12 cellular contexts compared by ENCODE assay signal in the genomic region with DNA sequence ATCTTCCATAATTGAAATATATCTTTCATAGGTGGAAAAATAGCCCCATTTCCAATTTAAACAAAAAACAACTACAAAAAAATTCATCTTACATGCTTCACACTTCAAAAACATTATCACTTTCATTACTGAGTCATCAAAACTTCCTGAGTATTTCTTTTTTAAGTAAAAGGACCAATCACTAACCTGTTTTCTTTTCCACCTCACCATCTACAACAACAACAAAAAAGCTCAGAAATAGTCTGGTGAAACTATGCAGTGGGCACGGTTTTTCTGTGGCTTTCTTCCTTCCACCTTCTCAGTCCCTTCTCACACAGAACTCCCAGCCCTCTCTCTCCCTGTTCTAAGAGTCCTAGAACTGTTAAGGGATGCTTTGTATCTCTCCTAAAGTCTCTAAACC. TPM values are rescaled to one million over a fixed set of nuclear protein-coding genes. Genes with fewer than 3 reads are reported as not detected.
DNase-seq lines count a peak whose midpoint lies in the region; ATAC-seq, FAIRE-seq and TF ChIP-seq lines count a peak whose summit lies in the region.
"Had no signal": no experiment of that assay in that cellular context is flagged by ENCODE, and none has a peak within 500 bp of the region (broad histone marks: within the 10 kb centered on the region; RNA-seq: fewer than 3 reads in every experiment).

No MANE protein-coding gene starts in this region.

- H3K9me3 ChIP-seq in aorta (ENCODE audit: control insufficient read depth, low read length): no peaks in the 10 kb centered on the region
- H3K9me3 ChIP-seq: right atrium auricular region had no signal

- 0 to 3% methylated on average over 1 of the region's 1 CpG for whole genome bisulfite sequencing in aorta, 2 donors

- no peak for TF ChIP-seq CTCF in bronchial epithelial cell (IDR thresholded peaks at IDR 0.05; ENCODE audit: insufficient read depth, low read length, severe bottlenecking)

- no peaks in the 10 kb centered on the region for H3K4me1 ChIP-seq in aorta (ENCODE audit: control insufficient read depth in 1 of 2, insufficient read depth in 2 of 2, low read length in 2 of 2)
- H3K4me1 ChIP-seq: right atrium auricular region had no signal

- H3K27ac ChIP-seq in aorta (ENCODE audit: low read depth in 1 of 2, low read length in 2 of 2): no peak overlapping the region
- H3K27ac ChIP-seq in caudate nucleus (ENCODE audit: low read depth, low read length): no peak overlapping the region
- H3K27ac ChIP-seq: HL-60, right atrium auricular region, VCaP had no signal

- intact Hi-C loops in aorta (cut with DNase I): no loop called here

- no peaks in the 10 kb centered on the region for H3K36me3 ChIP-seq in bronchial epithelial cell (ENCODE audit: control insufficient read depth, insufficient read depth, low read length)
- H3K36me3 ChIP-seq in aorta (ENCODE audit: control insufficient read depth in 1 of 2, insufficient read depth in 2 of 2, low read length in 1 of 2): no peaks in the 10 kb centered on the region
- H3K36me3 ChIP-seq: right atrium auricular region had no signal

- no peak for FAIRE-seq in bronchial epithelial cell (lab: Jason Lieb, UNC)

- ATAC-seq in GM18508 (IDR thresholded peaks at IDR 0.05; ENCODE audit: insufficient read depth, unreplicated experiment): peak; percentile 74
- ATAC-seq in GM21381 (IDR thresholded peaks at IDR 0.05; ENCODE audit: unreplicated experiment): peak; percentile 79
- ATAC-seq in HG03280 (IDR thresholded peaks at IDR 0.05; ENCODE audit: unreplicated experiment): peak; percentile 81
- no peak for ATAC-seq in aorta (ENCODE audit: low FRiP score)

- peak; percentile 18 for DNase-seq in bronchial epithelial cell (ENCODE audit: low read depth)
- no peak for DNase-seq in aorta
- DNase-seq in caudate nucleus (lab: John Stamatoyannopoulos, UW): no peak
- DNase-seq in COLO829 (ENCODE audit: low spot score): no peak
- DNase-seq in ecto neural progenitor cell (ENCODE audit: low spot score): no peak
- DNase-seq: NCI-H510A treated with DMSO at 0.1 percent for 48 hours had no signal

- no peak overlapping the region for H3K4me3 ChIP-seq in bronchial epithelial cell (ENCODE audit: low read depth, low read length)
- H3K4me3 ChIP-seq in aorta (ENCODE audit: low read length in 2 of 2): no peak overlapping the region
- H3K4me3 ChIP-seq: right atrium auricular region had no signal

- H3K27me3 ChIP-seq in bronchial epithelial cell (ENCODE audit: control insufficient read depth, insufficient read depth, low read length) (no peaks in the 10 kb centered on the region), aorta (ENCODE audit: control insufficient read depth in 1 of 2, insufficient read depth in 2 of 2, low read length in 1 of 2) (no peaks in the 10 kb centered on the region)
- H3K27me3 ChIP-seq: right atrium auricular region had no signal

RNA-seq across cellular contexts. Expression of a gene that starts 20.3 kb away (rescaled TPM):
- total RNA-seq in bronchial epithelial cell: 0.26 and 1.1 TPM in 2 replicates
- total RNA-seq in aorta: 10 to 100 TPM; 11.3 to 14.6 TPM
- polyA plus RNA-seq in aorta: 1 to 10 TPM; 4.7 to 6.3 TPM
